19 cellular contexts compared by ENCODE assay signal in the genomic region with DNA sequence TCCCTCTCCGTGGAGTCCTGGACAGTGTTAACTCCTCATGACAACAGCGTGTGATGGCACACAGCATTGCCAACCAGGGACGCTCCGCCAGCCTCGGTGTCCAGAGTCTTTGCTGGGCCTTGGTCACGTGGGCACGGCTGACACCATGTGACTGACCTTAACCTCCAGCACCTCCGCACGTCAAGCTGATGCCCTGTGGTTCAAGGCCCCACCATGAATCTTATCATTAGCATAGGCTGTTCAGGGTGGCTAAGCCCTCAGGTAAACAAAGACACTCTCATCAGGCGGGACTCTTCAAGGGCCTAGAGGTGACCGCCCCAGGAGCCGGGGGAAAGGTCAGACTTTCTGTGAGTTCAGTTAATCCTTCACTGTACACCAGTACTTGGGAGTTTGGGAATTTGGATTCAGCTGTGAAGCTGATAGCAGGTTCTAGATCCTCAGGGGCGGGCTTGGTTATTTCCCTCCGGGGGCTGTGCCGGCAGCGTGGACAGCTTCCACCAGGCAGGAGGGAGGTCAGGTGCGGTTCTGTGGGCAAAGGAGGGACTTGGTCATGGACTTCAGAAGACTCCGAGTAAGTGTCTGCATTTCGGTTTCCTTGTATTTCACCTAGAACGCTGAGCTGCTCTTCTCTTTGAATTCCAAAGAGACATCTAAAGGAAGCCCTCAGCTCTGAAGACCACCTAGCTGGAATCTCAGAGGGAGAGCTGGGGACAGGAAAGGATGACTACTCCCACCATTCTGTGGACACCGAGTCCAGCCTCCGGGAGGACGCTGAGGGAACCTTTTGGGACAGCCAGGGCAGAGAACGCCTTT.
A peak's percentile ranks its signal among the peaks of the same experiment; 100 is the strongest.
DNase-seq lines count a peak whose midpoint lies in the region; ATAC-seq and TF ChIP-seq lines count a peak whose summit lies in the region.
"Had no signal": no experiment of that assay in that cellular context is flagged by ENCODE, and none has a peak within 500 bp of the region (broad histone marks: within the 10 kb centered on the region; RNA-seq: fewer than 3 reads in every experiment).

No MANE protein-coding gene starts in this region.

- CTCF ChIA-PET in A673 (lab: Charles Lee): interaction anchor here (1.8 kb wide), 1 partner anchor 11 kb away, joined by 4 read pairs; no protein-coding TSS in a partner anchor

- BruUV-seq in A673 (replicated peaks; lab: Mats Ljungman, UMichigan): no TSS peak

- no peaks in the 10 kb centered on the region for H3K36me3 Mint-ChIP-seq in brain
- no peaks in the 10 kb centered on the region for H3K36me3 Mint-ChIP-seq in naive B cell
- H3K36me3 Mint-ChIP-seq: memory B cell had no signal

- H3K4me3 Mint-ChIP-seq in brain (peak overlapping the region in 1 of 5 experiments; percentile 26), naive B cell (peak overlapping the region; percentile 29 to 89 (median 78))
- H3K4me3 Mint-ChIP-seq: activated T-helper 17 cell treated with anti-CD3 and anti-CD28 coated beads, Interleukin-2, amount 50 U/mL, for 72 hours had no signal

- no peaks in the 10 kb centered on the region for H3K27me3 ChIP-seq in A673 (replicated peaks; ENCODE audit: insufficient read depth, low read depth, low read length, poor library complexity)
- H3K27me3 ChIP-seq in HL-60 (ENCODE audit: insufficient read depth, poor library complexity, severe bottlenecking): no peaks in the 10 kb centered on the region
- H3K27me3 ChIP-seq: brain microvascular endothelial cell had no signal

- intact Hi-C loops in A673 (cut with micrococcal nuclease; ENCODE audit: unreplicated experiment): no loop called here

- no peaks in the 10 kb centered on the region for H3K36me3 ChIP-seq in A673 (ENCODE audit: insufficient read depth, low read length, poor library complexity, severe bottlenecking)
- H3K36me3 ChIP-seq: brain microvascular endothelial cell had no signal

- DNase-seq in A673 (ENCODE audit: low spot score): no peak
- no peak for DNase-seq in HL-60 (ENCODE audit: low read depth in 1 of 2, low spot score in 1 of 2)
- DNase-seq in naive B cell: no peak
- no peak for DNase-seq in kidney glomerular epithelial cell (lab: John Stamatoyannopoulos, UW)
- no peak for DNase-seq in dedifferentiated amniotic fluid mesenchymal stem cell (ENCODE audit: extremely low spot score)
- DNase-seq: activated CD4-positive, alpha-beta T cell treated with anti-CD3 and anti-CD28 coated beads for 4 hours; brain microvascular endothelial cell; DMS79; effector CD8-positive, alpha-beta T cell; NCI-H1694 treated with DMSO at 0.1 percent for 48 hours; NCI-H524 treated with DMSO at 0.1 percent for 48 hours; nucleus accumbens; PC-3 had no signal

- H3K27ac ChIP-seq in A673 (ENCODE audit: low read depth, low read length, poor library complexity, severe bottlenecking) (peak overlapping the region; percentile 37), HL-60 (replicated peaks) (peak overlapping the region; percentile 22; the same call in 1 of the 2 replicates)
- H3K27ac ChIP-seq: brain microvascular endothelial cell had no signal

- H3K9me3 ChIP-seq in A673 (ENCODE audit: low read depth, low read length, poor library complexity, severe bottlenecking): no peaks in the 10 kb centered on the region

- H3K27ac Mint-ChIP-seq in brain (peak overlapping the region; percentile 17 to 87 (median 82)), naive B cell (peak overlapping the region; percentile 86 to 97 (median 92))
- H3K27ac Mint-ChIP-seq: activated T-helper 17 cell treated with anti-CD3 and anti-CD28 coated beads, Interleukin-2, amount 50 U/mL, for 72 hours had no signal

- POLR2A ChIA-PET in A673 (lab: Charles Lee; ENCODE audit: low non-redundant PET): interaction anchor here (0.7 kb wide), 1 partner anchor 341 kb away, joined by 3 read pairs; no protein-coding TSS in a partner anchor

- TF ChIP-seq CTCF in A673 (conservative IDR thresholded peaks at IDR 0.05; ENCODE audit: low read depth, low read length) (no peak), HL-60 (IDR thresholded peaks at IDR 0.05; ENCODE audit: insufficient read depth, low read length) (no peak), brain (conservative IDR thresholded peaks at IDR 0.05) (no peak)

- no peak overlapping the region for H3K4me3 ChIP-seq in A673 (ENCODE audit: low read depth, low read length, poor library complexity, severe bottlenecking)
- no peak overlapping the region for H3K4me3 ChIP-seq in HL-60 (replicated peaks; ENCODE audit: insufficient read depth, low read length)
- H3K4me3 ChIP-seq: skin epidermis had no signal

- ATAC-seq in naive B cell (ENCODE audit: low read depth in 2 of 2) (no peak), GM18502 (IDR thresholded peaks at IDR 0.05; ENCODE audit: poor library complexity, unreplicated experiment) (no peak), GM19023 (IDR thresholded peaks at IDR 0.05; ENCODE audit: unreplicated experiment) (no peak)
- ATAC-seq: activated T-helper 17 cell treated with anti-CD3 and anti-CD28 coated beads, Interleukin-2, amount 50 U/mL, for 72 hours; PC-3 had no signal

- H3K4me1 Mint-ChIP-seq in brain (peaks cover 77% of the 10 kb centered on the region), naive B cell (peaks cover 52 to 88% (median 84%) of the 10 kb centered on the region in 3 donors)

- H3K9me3 Mint-ChIP-seq in brain (no peaks in the 10 kb centered on the region), naive B cell (no peaks in the 10 kb centered on the region)
- H3K9me3 Mint-ChIP-seq: activated T-helper 17 cell treated with anti-CD3 and anti-CD28 coated beads, Interleukin-2, amount 50 U/mL, for 72 hours; memory B cell had no signal

- peaks cover 44% of the 10 kb centered on the region for H3K4me1 ChIP-seq in A673 (ENCODE audit: insufficient read depth, low read length, poor library complexity, severe bottlenecking)

- H3K27me3 Mint-ChIP-seq in brain (peaks cover 7% of the 10 kb centered on the region), naive B cell (no peaks in the 10 kb centered on the region)
